In genomic region chr7:143737037-143737819, GRCh38 we compare ENCODE assay signal across 8 cellular contexts. TPM values are rescaled to one million over a fixed set of nuclear protein-coding genes. Genes with fewer than 3 reads are reported as not detected.
DNase-seq lines count a peak whose midpoint lies in the region; ATAC-seq and TF ChIP-seq lines count a peak whose summit lies in the region.
"Not testable (repeated sequence)": the region's sequence is repeated elsewhere in the genome, so short reads cannot be mapped to it uniquely, and the experiment has no call there.

No MANE protein-coding gene starts in this region.

- TF ChIP-seq CTCF in colonic mucosa (IDR thresholded peaks at IDR 0.05) (peak; percentile 71), gastrocnemius medialis (IDR thresholded peaks at IDR 0.05 in 4 of 5, conservative IDR thresholded peaks at IDR 0.05 in 1 of 5) (peak; percentile 43 to 65 (median 50))

- not testable (repeated sequence) for H3K36me3 ChIP-seq in colonic mucosa, gastrocnemius medialis

- H3K9me3 ChIP-seq in colonic mucosa, gastrocnemius medialis: not testable (repeated sequence)

- not testable (repeated sequence) for H3K4me1 ChIP-seq in colonic mucosa, gastrocnemius medialis

- H3K36me3 Mint-ChIP-seq in immature natural killer cell = not testable (repeated sequence)

- intact Hi-C loops in colonic mucosa (cut with DNase I); gastrocnemius medialis (cut with DNase I; ENCODE audit: low total_unique reads): not testable (repeated sequence)

- TF ChIP-seq POLR2A in gastrocnemius medialis (IDR thresholded peaks at IDR 0.05) = not testable (repeated sequence)

- not testable (repeated sequence) for H3K27ac ChIP-seq in colonic mucosa, gastrocnemius medialis

- in situ Hi-C loops in gastrocnemius medialis (cut with MboI; ENCODE audit: low sequenced_read_pairs in 4 of 4) = not testable (repeated sequence)

- H3K27ac Mint-ChIP-seq in immature natural killer cell = not testable (repeated sequence)

- DNase-seq in CD1c-positive myeloid dendritic cell (ENCODE audit: extremely low spot score) (peak; percentile 58), NCI-H1105 (lab: John Stamatoyannopoulos, UW) (peak; percentile 47), SKM-1 treated with dmso at 0.1 percent for 144 hours (lab: John Stamatoyannopoulos, UW; ENCODE audit: unreplicated experiment) (peak; percentile 22), immature natural killer cell (peak; percentile 15 to 40 (median 31))
- DNase-seq in colonic mucosa, gastrocnemius medialis: not testable (repeated sequence)

- not testable (repeated sequence) for H3K9me3 Mint-ChIP-seq in immature natural killer cell

- H3K4me3 Mint-ChIP-seq in immature natural killer cell = not testable (repeated sequence)

- ATAC-seq in GM18873 (IDR thresholded peaks at IDR 0.05; ENCODE audit: low FRiP score, unreplicated experiment) (peak; percentile 55), HG02970 (IDR thresholded peaks at IDR 0.05; ENCODE audit: low FRiP score, unreplicated experiment) (peak; percentile 59), gastrocnemius medialis (peak; percentile 66 to 88)

- H3K4me1 Mint-ChIP-seq in immature natural killer cell = not testable (repeated sequence)

- not testable (repeated sequence) for H3K27me3 ChIP-seq in colonic mucosa, gastrocnemius medialis

- not testable (repeated sequence) for H3K4me3 ChIP-seq in colonic mucosa, gastrocnemius medialis

- not testable (repeated sequence) for H3K9ac ChIP-seq in colonic mucosa (ENCODE audit: low read depth in 2 of 2, low read length in 2 of 2)

- H3K27me3 Mint-ChIP-seq in immature natural killer cell (ENCODE audit: low read depth in 3 of 3) = not testable (repeated sequence)

RNA-seq across cellular contexts. Expression of gene CTAGE6, which starts 20.3 kb away (rescaled TPM):
- not detected for total RNA-seq in colonic mucosa
- polyA plus RNA-seq in immature natural killer cell = under 1 TPM in 1 of 3 donors, not detected in 2; 0.22 TPM
- 1 to 10 TPM in 1 of 4 donors, not detected in 3; 1.2 TPM for total RNA-seq in gastrocnemius medialis
